21 cellular contexts compared by ENCODE assay signal in the genomic region with DNA sequence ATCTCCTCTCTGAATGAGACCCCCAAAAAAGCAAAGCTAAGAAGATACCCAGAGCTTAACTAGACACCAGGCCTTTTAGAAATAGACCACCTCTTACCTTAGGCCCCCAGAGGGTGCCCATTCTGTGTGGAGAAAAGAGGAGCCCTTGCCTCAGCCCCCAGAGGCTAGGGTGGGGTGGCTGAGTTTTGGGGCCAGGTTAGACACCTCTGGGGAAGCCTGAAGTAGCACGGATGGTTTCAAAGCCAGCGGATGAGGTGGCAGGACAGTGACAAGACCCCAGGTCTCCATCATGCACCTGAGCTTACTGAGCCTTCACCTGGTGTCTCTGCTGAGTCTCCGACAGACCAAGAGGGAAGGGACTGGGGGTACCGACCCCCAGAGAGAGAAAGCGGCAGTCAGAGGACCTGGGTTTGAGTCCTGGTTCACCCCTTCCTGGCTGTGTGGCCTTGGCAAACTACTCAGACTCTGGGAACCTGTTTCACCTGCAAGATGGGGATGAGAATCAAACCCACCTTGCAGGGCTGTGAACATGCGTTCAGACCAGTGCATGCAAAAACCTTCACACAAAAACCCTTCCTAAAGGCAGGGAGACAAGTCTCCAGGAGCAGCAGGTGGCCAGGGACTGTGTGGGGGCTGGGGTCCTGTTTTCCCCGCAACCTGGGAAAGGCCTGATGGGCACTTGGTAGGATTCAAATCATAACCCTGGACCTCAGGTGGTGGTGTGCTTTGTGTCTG. TPM values are rescaled to one million over a fixed set of nuclear protein-coding genes. Genes with fewer than 3 reads are reported as not detected.
DNase-seq lines count a peak whose midpoint lies in the region; ATAC-seq and TF ChIP-seq lines count a peak whose summit lies in the region.
"Had no signal": no experiment of that assay in that cellular context is flagged by ENCODE, and none has a peak within 500 bp of the region (broad histone marks: within the 10 kb centered on the region; RNA-seq: fewer than 3 reads in every experiment).

No MANE protein-coding gene starts in this region.

- intact Hi-C loops in activated B cell treated with CpG ODN at 0.5 μM for 24 hours (cut with micrococcal nuclease) (loop anchor here (2.0 to 5.0 kb wide), 3 partner anchors 557 to 852 kb away; partner anchors contain the start of gene TIMM22), left cardiac atrium (cut with DNase I) (no loop called here), prostate gland (cut with DNase I) (loop anchor here (5.0 kb wide), 1 partner anchor 242 kb away; no protein-coding TSS in a partner anchor)

- POLR2A ChIA-PET in activated B cell treated with CpG ODN at 0.5 μM for 24 hours (lab: Charles Lee), result interaction anchor here (0.6 kb wide), 1 partner anchor 595 kb away, joined by 3 read pairs; no protein-coding TSS in a partner anchor

- no peaks in the 10 kb centered on the region for H3K27me3 ChIP-seq in prostate gland (replicated peaks; ENCODE audit: insufficient read depth)
- H3K27me3 ChIP-seq: ascending aorta, hepatocyte had no signal

- H3K36me3 Mint-ChIP-seq in HFFc6 (ENCODE audit: low read depth) (no peaks in the 10 kb centered on the region), activated B cell treated with CpG ODN at 0.5 μM for 24 hours (ENCODE audit: low read depth) (no peaks in the 10 kb centered on the region)

- WGBS in prostate gland, result 82% methylated on average over 7 of the region's 7 CpGs

- DNase-seq in HFFc6 (peak; percentile 0), activated B cell treated with CpG ODN at 0.5 μM for 24 hours (peak; percentile 12), left cardiac atrium (peak; percentile 7), prostate gland (ENCODE audit: low spot score) (peak; percentile 2), GM19238 (ENCODE audit: insufficient read length, low spot score) (no peak), NCI-H1694 (lab: John Stamatoyannopoulos, UW) (no peak)
- DNase-seq: endodermal cell, mesendoderm, NCI-H1436 treated with DMSO at 0.1 percent for 48 hours, NCI-H774, SK-N-SH had no signal

- H3K27me3 Mint-ChIP-seq in HFFc6 (ENCODE audit: insufficient read depth), result peaks cover 8% of the 10 kb centered on the region
- H3K27me3 Mint-ChIP-seq in activated B cell treated with CpG ODN at 0.5 μM for 24 hours, result no peaks in the 10 kb centered on the region

- TF ChIP-seq POLR2A in prostate gland (IDR thresholded peaks at IDR 0.05), result no peak

- ATAC-seq in activated B cell treated with CpG ODN at 0.5 μM for 24 hours (ENCODE audit: low read depth), result no peak
- ATAC-seq in left cardiac atrium, result no peak
- no peak for ATAC-seq in GM18519 (IDR thresholded peaks at IDR 0.05; ENCODE audit: low FRiP score, unreplicated experiment)
- ATAC-seq: activated T-helper 17 cell treated with anti-CD3 and anti-CD28 coated beads, Interleukin-2, amount 50 U/mL, for 72 hours; Panc1 had no signal

- no peaks in the 10 kb centered on the region for H3K9me3 ChIP-seq in prostate gland
- H3K9me3 ChIP-seq: ascending aorta, SK-N-SH had no signal

- TF ChIP-seq CTCF in HFFc6 (IDR thresholded peaks at IDR 0.05), result no peak
- no peak for TF ChIP-seq CTCF in activated B cell treated with CpG ODN at 0.5 μM for 24 hours (IDR thresholded peaks at IDR 0.05)
- TF ChIP-seq CTCF in prostate gland (IDR thresholded peaks at IDR 0.05), result no peak

- no peaks in the 10 kb centered on the region for H3K36me3 ChIP-seq in prostate gland
- H3K36me3 ChIP-seq: ascending aorta had no signal

- no peaks in the 10 kb centered on the region for H3K4me1 ChIP-seq in prostate gland (replicated peaks)
- H3K4me1 ChIP-seq: ascending aorta had no signal

- no peak overlapping the region for H3K4me3 ChIP-seq in prostate gland
- H3K4me3 ChIP-seq: ascending aorta, hepatocyte had no signal

- H3K27ac ChIP-seq in prostate gland, result no peak overlapping the region
- H3K27ac ChIP-seq: ascending aorta, hepatocyte had no signal

- H3K4me1 Mint-ChIP-seq in HFFc6 (ENCODE audit: low read depth), result no peaks in the 10 kb centered on the region
- peaks cover 4% of the 10 kb centered on the region for H3K4me1 Mint-ChIP-seq in activated B cell treated with CpG ODN at 0.5 μM for 24 hours
- H3K4me1 Mint-ChIP-seq: activated T-helper 17 cell treated with anti-CD3 and anti-CD28 coated beads, Interleukin-2, amount 50 U/mL, for 72 hours; endodermal cell had no signal

- H3K9me3 Mint-ChIP-seq in HFFc6 (no peaks in the 10 kb centered on the region), activated B cell treated with CpG ODN at 0.5 μM for 24 hours (no peaks in the 10 kb centered on the region)
- H3K9me3 Mint-ChIP-seq: activated T-helper 17 cell treated with anti-CD3 and anti-CD28 coated beads, Interleukin-2, amount 50 U/mL, for 72 hours; endodermal cell; stimulated activated naive CD8-positive, alpha-beta T cell treated with anti-CD3 and anti-CD28 coated beads, Interleukin-15, Interleukin-2, amounts not matched to agents 100 ng/mL and 50 ng/mL, for 24 hours had no signal

- H3K4me3 Mint-ChIP-seq in HFFc6 (no peak overlapping the region), activated B cell treated with CpG ODN at 0.5 μM for 24 hours (no peak overlapping the region)
- H3K4me3 Mint-ChIP-seq: activated T-helper 17 cell treated with anti-CD3 and anti-CD28 coated beads, Interleukin-2, amount 50 U/mL, for 72 hours; endodermal cell; stimulated activated naive CD8-positive, alpha-beta T cell treated with anti-CD3 and anti-CD28 coated beads, Interleukin-15, Interleukin-2, amounts not matched to agents 100 ng/mL and 50 ng/mL, for 24 hours had no signal

- H3K27ac Mint-ChIP-seq in HFFc6, result no peak overlapping the region
- H3K27ac Mint-ChIP-seq in activated B cell treated with CpG ODN at 0.5 μM for 24 hours, result no peak overlapping the region
- H3K27ac Mint-ChIP-seq: activated T-helper 17 cell treated with anti-CD3 and anti-CD28 coated beads, Interleukin-2, amount 50 U/mL, for 72 hours; endodermal cell; stimulated activated naive CD8-positive, alpha-beta T cell treated with anti-CD3 and anti-CD28 coated beads, Interleukin-15, Interleukin-2, amounts not matched to agents 100 ng/mL and 50 ng/mL, for 24 hours had no signal

- CTCF ChIA-PET in activated B cell treated with CpG ODN at 0.5 μM for 24 hours (lab: Charles Lee), result interaction anchor here (0.7 to 2.0 kb wide), 3 partner anchors 242 to 836 kb away, joined by 3 to 6 read pairs (median 4); no protein-coding TSS in a partner anchor

RNA-seq across cellular contexts. Expression of gene SCGB1C2, which starts 7.7 kb away (rescaled TPM):
- not detected for total RNA-seq in HFFc6 (2021; fragmentation: NEBNext Ultra II Directional; extraction: Animal tissue kit (Norgen Biotek cat#: 25700))
- not detected in 2 replicates for total RNA-seq in activated B cell treated with CpG ODN at 0.5 μM for 24 hours
- not detected for total RNA-seq in left cardiac atrium
- not detected for total RNA-seq in prostate gland
- total RNA-seq: activated T-helper 17 cell treated with anti-CD3 and anti-CD28 coated beads, Interleukin-2, amount 50 U/mL, for 72 hours; ascending aorta; Daoy; endodermal cell; H4; hepatocyte; M059J; urinary bladder had no signal

RNA-seq across cellular contexts. Expression of gene DOC2B, which starts 36.3 kb away (rescaled TPM):
- total RNA-seq in HFFc6 (2021; fragmentation: NEBNext Ultra II Directional; extraction: Animal tissue kit (Norgen Biotek cat#: 25700)), result not detected
- not detected in 2 replicates for total RNA-seq in activated B cell treated with CpG ODN at 0.5 μM for 24 hours
- 10 to 100 TPM in 1 of 2 donors, 1 to 10 TPM in 1; 6.8 to 16.4 TPM for total RNA-seq in left cardiac atrium
- total RNA-seq in prostate gland, result 1 to 10 TPM; 3.0 to 3.1 TPM
- total RNA-seq: H4 had no signal

Comparison
In these comparisons a context has a peak if more than half of its experiments do, and no peak if none do; other contexts are left out.
1. DNase-seq: peak in HFFc6 (single experiment), activated B cell treated with CpG ODN at 0.5 μM for 24 hours (single experiment), left cardiac atrium (single experiment) and prostate gland (single experiment); none in GM19238 (single experiment) and NCI-H1694 (single experiment).
2. intact Hi-C loops: an anchor here in activated B cell treated with CpG ODN at 0.5 μM for 24 hours (2.0 to 5.0 kb wide) and prostate gland (5.0 kb wide); none called in left cardiac atrium.